10 cellular contexts compared by ENCODE assay signal in genomic region chr6:340991-341827, GRCh38. TPM values are rescaled to one million over a fixed set of nuclear protein-coding genes. Genes with fewer than 3 reads are reported as not detected.
DNase-seq lines count a peak whose midpoint lies in the region; ATAC-seq and TF ChIP-seq lines count a peak whose summit lies in the region.
"Had no signal": no experiment of that assay in that cellular context is flagged by ENCODE, and none has a peak within 500 bp of the region (broad histone marks: within the 10 kb centered on the region; RNA-seq: fewer than 3 reads in every experiment).

No MANE protein-coding gene starts in this region.

- peaks cover 0 to 6% (median 0%) of the 10 kb centered on the region in 6 donors for H3K36me3 ChIP-seq in spleen

- H3K27ac ChIP-seq in spleen: peak overlapping the region in 5 of 8 donors; percentile 20 to 84 (median 72)

- TF ChIP-seq CTCF in spleen (IDR thresholded peaks at IDR 0.05 in 8 of 11, conservative IDR thresholded peaks at IDR 0.05 in 3 of 11): no peak

- no peak for TF ChIP-seq POLR2A in spleen (IDR thresholded peaks at IDR 0.05)

- ATAC-seq in GM19043 (IDR thresholded peaks at IDR 0.05; ENCODE audit: low read depth, unreplicated experiment): peak; percentile 28
- ATAC-seq in HG03039 (IDR thresholded peaks at IDR 0.05; ENCODE audit: unreplicated experiment): peak; percentile 38

- DNase-seq in astrocyte of the hippocampus (ENCODE audit: low read depth, low spot score): peak; percentile 21
- DNase-seq in spleen: peak; percentile 88
- no peak for DNase-seq in NCI-H510A (lab: John Stamatoyannopoulos, UW)
- DNase-seq in NCI-H345 (lab: John Stamatoyannopoulos, UW): no peak
- DNase-seq in retina: no peak
- DNase-seq in effector CD8-positive, alpha-beta T cell (lab: John Stamatoyannopoulos, UW): no peak
- DNase-seq: mammary epithelial cell; stimulated activated CD4-positive, alpha-beta T cell treated with anti-CD3 and anti-CD28 coated beads, Interleukin-2, amount 100 ng/mL, for 48 hours had no signal

- H3K4me1 ChIP-seq in spleen: peaks cover 46 to 75% (median 69%) of the 10 kb centered on the region in 6 donors

- H3K9me3 ChIP-seq in spleen: no peaks in the 10 kb centered on the region

- H3K4me3 ChIP-seq in spleen: peak overlapping the region in 1 of 8 donors; percentile 29

- no peaks in the 10 kb centered on the region for H3K27me3 ChIP-seq in spleen (replicated peaks in 1 of 7)

- intact Hi-C loops in spleen (cut with DNase I; ENCODE audit: low total_unique reads): no loop called here

- WGBS in spleen, 5 donors: 78 to 87% (median 80%) methylated on average over 33 of the region's 33 CpGs

RNA-seq across cellular contexts. Expression of gene DUSP22, which starts 48.9 kb away (rescaled TPM):
- 100 to 1,000 TPM in 1 of 7 donors, 10 to 100 TPM in 6; 60.5 to 120 (median 75.5) TPM for total RNA-seq in spleen
- polyA plus RNA-seq in spleen: 10 to 100 TPM; 41.2 to 65.7 (median 46.8) TPM

RNA-seq across cellular contexts. Expression of gene IRF4, which starts 50.3 kb away (rescaled TPM):
- total RNA-seq in spleen: 10 to 100 TPM; 39.2 to 91.3 (median 52.0) TPM
- polyA plus RNA-seq in spleen: 10 to 100 TPM in 2 of 3 donors, 1 to 10 TPM in 1; 8.7 to 11.9 (median 11.2) TPM
- total RNA-seq: mammary epithelial cell had no signal

Comparison
In these comparisons a context has a peak if more than half of its experiments do, and no peak if none do; other contexts are left out.
1. DNase-seq: peak in astrocyte of the hippocampus (single experiment) and spleen (single experiment); none in NCI-H510A (single experiment), NCI-H345 (single experiment), retina (single experiment) and effector CD8-positive, alpha-beta T cell (single experiment).